ENCODE assay signal across 2 cellular contexts in the genomic region with DNA sequence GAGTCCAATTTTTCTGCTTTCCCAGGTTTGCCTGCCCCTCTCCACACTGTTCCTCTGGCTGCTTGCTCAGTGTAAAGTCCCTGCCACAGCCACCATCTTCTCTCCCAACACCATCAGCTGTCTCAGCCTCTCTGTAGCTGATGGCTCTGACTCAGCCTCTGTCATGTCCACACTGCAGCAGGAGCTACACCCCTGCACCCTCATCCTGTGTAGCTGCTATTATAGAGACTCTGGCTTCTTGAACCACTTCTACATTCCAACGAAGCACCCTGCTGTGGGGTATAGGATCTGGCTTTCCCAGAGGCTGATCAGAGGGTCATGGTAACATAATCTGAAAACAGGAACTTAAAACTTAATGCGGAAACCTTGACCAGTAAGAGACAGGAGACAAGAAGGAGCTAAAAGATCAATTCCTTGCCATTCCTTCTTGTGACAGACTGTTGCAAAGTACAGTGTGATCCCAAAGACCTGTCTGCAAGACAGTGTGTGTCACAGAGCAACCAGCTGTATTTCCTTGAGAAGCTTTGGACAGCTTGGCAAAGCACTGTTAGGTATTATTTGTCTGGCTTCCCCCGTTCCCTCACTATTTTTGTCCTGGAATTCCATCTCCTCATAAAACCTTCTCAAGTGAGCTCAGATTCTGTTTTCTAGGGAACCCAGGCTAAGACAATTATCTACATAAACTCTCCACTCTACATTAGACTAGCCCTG.
A peak's percentile ranks its signal among the peaks of the same experiment; 100 is the strongest.
TF ChIP-seq lines count a peak whose summit lies in the region.

No MANE protein-coding gene starts in this region.

TF ChIP-seq in IMR-90, 13 proteins besides CTCF, POLR2A, EP300 and RAD21:
- TF ChIP-seq MAZ (IDR thresholded peaks at IDR 0.05; ENCODE audit: borderline replicate concordance, low read depth, low read length) (no peak), BHLHE40 (IDR thresholded peaks at IDR 0.05; ENCODE audit: low read depth, low read length) (no peak), RCOR1 (IDR thresholded peaks at IDR 0.05; ENCODE audit: insufficient replicate concordance, low read length) (no peak), CEBPB (IDR thresholded peaks at IDR 0.05; ENCODE audit: low read depth, low read length) (no peak), NFE2L2 (IDR thresholded peaks at IDR 0.05; ENCODE audit: low read depth, low read length) (no peak), RFX5 (IDR thresholded peaks at IDR 0.05; ENCODE audit: low read depth, low read length) (no peak)
- TF ChIP-seq, protein P1, sequence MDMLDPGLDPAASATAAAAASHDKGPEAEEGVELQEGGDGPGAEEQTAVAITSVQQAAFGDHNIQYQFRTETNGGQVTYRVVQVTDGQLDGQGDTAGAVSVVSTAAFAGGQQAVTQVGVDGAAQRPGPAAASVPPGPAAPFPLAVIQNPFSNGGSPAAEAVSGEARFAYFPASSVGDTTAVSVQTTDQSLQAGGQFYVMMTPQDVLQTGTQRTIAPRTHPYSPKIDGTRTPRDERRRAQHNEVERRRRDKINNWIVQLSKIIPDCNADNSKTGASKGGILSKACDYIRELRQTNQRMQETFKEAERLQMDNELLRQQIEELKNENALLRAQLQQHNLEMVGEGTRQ (IDR thresholded peaks at IDR 0.05; ENCODE audit: low read depth, low read length) = no peak
TF ChIP-seq in IMR-90: peak in this region for 0.

TF ChIP-seq in GM12878, 131 proteins besides CTCF, POLR2A, EP300 and RAD21:
- TF ChIP-seq NRF1 (conservative IDR thresholded peaks at IDR 0.05; ENCODE audit: low read depth, low read length) (no peak), YY1 (IDR thresholded peaks at IDR 0.05; ENCODE audit: low read depth, low read length) (0 out of 2 replicates have a peak, but pooled peaks have one; percentile 32)
